25 cellular contexts compared by ENCODE assay signal in genomic region chr9:130786526-130786925, GRCh38. TPM values are rescaled to one million over a fixed set of nuclear protein-coding genes. Genes with fewer than 3 reads are reported as not detected.
A peak's percentile ranks its signal among the peaks of the same experiment; 100 is the strongest.
DNase-seq lines count a peak whose midpoint lies in the region; ATAC-seq, FAIRE-seq and TF ChIP-seq lines count a peak whose summit lies in the region.
"Had no signal": no experiment of that assay in that cellular context is flagged by ENCODE, and none has a peak within 500 bp of the region (broad histone marks: within the 10 kb centered on the region; RNA-seq: fewer than 3 reads in every experiment).

No MANE protein-coding gene starts in this region.

- H3F3A ChIP-seq in GM23338 (replicated peaks; ENCODE audit: low read depth), result no peaks in the 10 kb centered on the region

- peak overlapping the region; percentile 8 for H3K27ac ChIP-seq in right cardiac atrium (ENCODE audit: low read length)
- peak overlapping the region; percentile 38 to 71 for H3K27ac ChIP-seq in coronary artery
- no peak overlapping the region for H3K27ac ChIP-seq in pancreas
- H3K27ac ChIP-seq in GM23338 (ENCODE audit: low read depth), result no peak overlapping the region
- H3K27ac ChIP-seq: GM23248 had no signal

- H3K4me3 ChIP-seq in right cardiac atrium (ENCODE audit: low read length) (no peak overlapping the region), coronary artery (no peak overlapping the region), pancreas (no peak overlapping the region), GM23338 (no peak overlapping the region)
- H3K4me3 ChIP-seq: GM23248 had no signal

- DNase-seq in right cardiac atrium (no peak), cardiac septum (ENCODE audit: low spot score) (no peak), coronary artery (ENCODE audit: low spot score) (no peak), pancreas (no peak), middle frontal gyrus (ENCODE audit: extremely low spot score, low spot score) (no peak), GM23338 (ENCODE audit: low spot score) (no peak)
- DNase-seq: BE2C; CD4-positive, CD25-positive, alpha-beta regulatory T cell; COR-L47; DMS 273 treated with DMSO at 0.1 percent for 48 hours; DND-41; GM23248; KG1; NCI-H1417; NCI-H187; NCI-H2227 treated with DMSO at 0.1 percent for 48 hours; NCI-H510A treated with DMSO at 0.1 percent for 48 hours; NCI-H774; SHP77 treated with DMSO at 0.1 percent for 48 hours had no signal

- H3K27me3 Mint-ChIP-seq in GM23338 (ENCODE audit: insufficient read depth, low read depth, poor library complexity), result peaks cover 2% of the 10 kb centered on the region
- H3K27me3 Mint-ChIP-seq: CD4-positive, CD25-positive, alpha-beta regulatory T cell had no signal

- H3K36me3 Mint-ChIP-seq in GM23338 (ENCODE audit: low read depth), result peaks cover 16% of the 10 kb centered on the region

- H3K9me2 ChIP-seq in GM23338 (ENCODE audit: insufficient read depth), result no peaks in the 10 kb centered on the region

- H3K4me1 Mint-ChIP-seq in GM23338, result peaks cover 16% of the 10 kb centered on the region

- 68% methylated on average over 4 of the region's 4 CpGs for WGBS in right cardiac atrium
- WGBS in pancreas, 2 donors, result 61% methylated on average over 4 of the region's 4 CpGs

- H3K79me2 ChIP-seq in GM23338 (replicated peaks; ENCODE audit: insufficient read depth), result peaks cover 73% of the 10 kb centered on the region

- TF ChIP-seq CTCF in coronary artery (IDR thresholded peaks at IDR 0.05) (no peak), pancreas (IDR thresholded peaks at IDR 0.05) (no peak), GM23338 (conservative IDR thresholded peaks at IDR 0.05; ENCODE audit: low read depth in 2 of 2) (no peak)

- H3K9me3 ChIP-seq in right cardiac atrium (ENCODE audit: control insufficient read depth, low read length), result no peaks in the 10 kb centered on the region
- no peaks in the 10 kb centered on the region for H3K9me3 ChIP-seq in pancreas

- H3K36me3 ChIP-seq in pancreas, result no peaks in the 10 kb centered on the region
- no peaks in the 10 kb centered on the region for H3K36me3 ChIP-seq in GM23338 (ENCODE audit: insufficient read depth)
- H3K36me3 ChIP-seq: BE2C had no signal

- H4K20me1 ChIP-seq in GM23338 (replicated peaks; ENCODE audit: insufficient read depth), result no peaks in the 10 kb centered on the region

- ATAC-seq in right cardiac atrium (no peak), pancreas (peak in 3 of 4 donors; percentile 19 to 42 (median 40)), esophagus mucosa (no peak), HG02642 (IDR thresholded peaks at IDR 0.05; ENCODE audit: poor library complexity, unreplicated experiment) (no peak), GM23338 (no peak)
- ATAC-seq: HCT116 had no signal

- intact Hi-C loops in right cardiac atrium (cut with DNase I), result no loop called here
- intact Hi-C loops in cardiac septum (cut with DNase I), result no loop called here
- intact Hi-C loops in pancreas (cut with DNase I), result no loop called here

- FAIRE-seq in pancreas (lab: Jason Lieb, UNC), result no peak
- FAIRE-seq: A204.1, G401.6, RCC 7860 had no signal

- H2AFZ ChIP-seq in GM23338, result no peak overlapping the region
- H2AFZ ChIP-seq: GM23248 had no signal

- no peak overlapping the region for H3K4me2 ChIP-seq in GM23338

- H3K27me3 ChIP-seq in right cardiac atrium (ENCODE audit: control insufficient read depth, insufficient read depth) (no peaks in the 10 kb centered on the region), pancreas (no peaks in the 10 kb centered on the region), GM23338 (ENCODE audit: insufficient read depth) (no peaks in the 10 kb centered on the region)
- H3K27me3 ChIP-seq: BE2C had no signal

- no peak overlapping the region for H3K4me3 Mint-ChIP-seq in GM23338
- H3K4me3 Mint-ChIP-seq: CD4-positive, CD25-positive, alpha-beta regulatory T cell had no signal

- H3K4me1 ChIP-seq in right cardiac atrium (ENCODE audit: control insufficient read depth, insufficient read depth, low read length) (peaks cover 16% of the 10 kb centered on the region), pancreas (peaks cover 0 to 16% (median 4%) of the 10 kb centered on the region in 3 donors), GM23338 (ENCODE audit: insufficient read depth) (peaks cover 11% of the 10 kb centered on the region)

- peaks cover 11% of the 10 kb centered on the region; the same call in 2 of the 3 replicates for H3K9me3 Mint-ChIP-seq in GM23338

- H3K27ac Mint-ChIP-seq in GM23338, result no peak overlapping the region
- H3K27ac Mint-ChIP-seq: CD4-positive, CD25-positive, alpha-beta regulatory T cell had no signal

TF ChIP-seq in GM23338, 12 proteins besides CTCF, POLR2A, EP300 and RAD21 (continues in another document):
- TF ChIP-seq STAT1 (IDR thresholded peaks at IDR 0.05; ENCODE audit: unreplicated experiment), result no peak
- TF ChIP-seq ZNF331 (CRISPR knock-in tag; IDR thresholded peaks at IDR 0.05; ENCODE audit: low read depth), result no peak
- no peak for TF ChIP-seq REST (IDR thresholded peaks at IDR 0.05; ENCODE audit: unreplicated experiment)
- no peak for TF ChIP-seq NANOG (IDR thresholded peaks at IDR 0.05; ENCODE audit: borderline replicate concordance)

RNA-seq across cellular contexts. Expression of gene ABL1, which starts 48.5 kb away (rescaled TPM):
- total RNA-seq in right cardiac atrium (10 to 100 TPM; 32.9 to 48.2 (median 41.9) TPM), cardiac septum (38.0 TPM), pancreas (10 to 100 TPM; 16.4 to 31.9 (median 22.2) TPM), esophagus mucosa (28.4 TPM)
- polyA plus RNA-seq in right cardiac atrium (21.7 TPM), pancreas (10 to 100 TPM; 15.3 to 16.8 TPM), GM23338 (2016; fragmentation: Nextera tagmentation; extraction: Ambion mirVana) (20.7 and 23.4 TPM in 2 replicates)
- total RNA-seq in GM23338 (2014; rRNA removed; shearing (Covaris generic)), result 80.4 and 85.1 TPM in 2 replicates

Comparison
In these comparisons a context has a peak if more than half of its experiments do, and no peak if none do; other contexts are left out.
1. ATAC-seq: peak in pancreas (3 of 4); none in right cardiac atrium (0 of 2), esophagus mucosa (single experiment), HG02642 (single experiment) and GM23338 (single experiment).
2. H3K27ac ChIP-seq: peak in right cardiac atrium (single experiment) and coronary artery (2 of 2); none in pancreas (0 of 4) and GM23338 (single experiment).